ENCODE assay signal across 8 cellular contexts in genomic region chr6:119347466-119348307, GRCh38. TPM values are rescaled to one million over a fixed set of nuclear protein-coding genes. Genes with fewer than 3 reads are reported as not detected.
DNase-seq lines count a peak whose midpoint lies in the region; ATAC-seq, FAIRE-seq and TF ChIP-seq lines count a peak whose summit lies in the region.

No MANE protein-coding gene starts in this region.

- peak overlapping the region; percentile 76 to 93 (median 88) for H3K4me3 ChIP-seq in right lobe of liver

- H3K27ac ChIP-seq in caudate nucleus (ENCODE audit: low read depth, low read length), result peak overlapping the region; percentile 31
- peak overlapping the region; percentile 86 to 98 (median 95) for H3K27ac ChIP-seq in right lobe of liver

- peaks cover 0 to 38% (median 15%) of the 10 kb centered on the region in 4 donors for H3K4me1 ChIP-seq in right lobe of liver

- peak; percentile 9 for TF ChIP-seq POLR2A in right lobe of liver (IDR thresholded peaks at IDR 0.05)

- FAIRE-seq in GM19239 (lab: Jason Lieb, UNC) (peak; percentile 70), D721Med (lab: Jason Lieb, UNC) (no peak)

- H3K36me3 ChIP-seq in right lobe of liver, result no peaks in the 10 kb centered on the region

- DNase-seq in Calu3 (peak; percentile 36), GM19239 (ENCODE audit: insufficient read length, low spot score) (no peak), SKM-1 (lab: John Stamatoyannopoulos, UW; ENCODE audit: unreplicated experiment) (peak; percentile 36), caudate nucleus (lab: John Stamatoyannopoulos, UW) (peak in 4 of 61 donors; percentile 10 to 39 (median 22)), right lobe of liver (peak; percentile 70 to 79 (median 70)), D721Med (ENCODE audit: insufficient read length, low spot score) (no peak)
- DNase-seq in stimulated activated effector memory CD8-positive, alpha-beta T cell treated with anti-CD3 and anti-CD28 coated beads, Interleukin-12 subunit alpha, Interleukin-12 subunit beta, amount 100 ng/mL, for 72 hours (ENCODE audit: low spot score in 2 of 2), result peak in 1 of 2 donors; percentile 64

- intact Hi-C loops in Calu3 (cut with micrococcal nuclease; ENCODE audit: unreplicated experiment), result no loop called here
- intact Hi-C loops in right lobe of liver (cut with DNase I), result no loop called here

- peak overlapping the region; percentile 49 for H3K27ac Mint-ChIP-seq in Calu3 (ENCODE audit: unreplicated experiment)
- H3K27ac Mint-ChIP-seq in stimulated activated effector memory CD8-positive, alpha-beta T cell treated with anti-CD3 and anti-CD28 coated beads, Interleukin-12 subunit alpha, Interleukin-12 subunit beta, amount 100 ng/mL, for 72 hours, result peak overlapping the region; percentile 90

- TF ChIP-seq CTCF in Calu3 (IDR thresholded peaks at IDR 0.05; ENCODE audit: unreplicated experiment) (no peak), right lobe of liver (IDR thresholded peaks at IDR 0.05) (no peak), D721Med (IDR thresholded peaks at IDR 0.05; ENCODE audit: insufficient read depth, missing control alignments) (no peak)

- H3K4me3 Mint-ChIP-seq in Calu3 (ENCODE audit: low read depth, unreplicated experiment), result peak overlapping the region; percentile 77
- peak overlapping the region; percentile 93 for H3K4me3 Mint-ChIP-seq in stimulated activated effector memory CD8-positive, alpha-beta T cell treated with anti-CD3 and anti-CD28 coated beads, Interleukin-12 subunit alpha, Interleukin-12 subunit beta, amount 100 ng/mL, for 72 hours

- no peaks in the 10 kb centered on the region for H3K9me3 ChIP-seq in right lobe of liver

- TSS peak; percentile 33 for BruUV-seq in Calu3 (replicated peaks; lab: Mats Ljungman, UMichigan)

- H3K36me3 Mint-ChIP-seq in Calu3 (ENCODE audit: insufficient read depth, unreplicated experiment), result peaks cover 30% of the 10 kb centered on the region
- peaks cover 40% of the 10 kb centered on the region for H3K36me3 Mint-ChIP-seq in stimulated activated effector memory CD8-positive, alpha-beta T cell treated with anti-CD3 and anti-CD28 coated beads, Interleukin-12 subunit alpha, Interleukin-12 subunit beta, amount 100 ng/mL, for 72 hours

- no peaks in the 10 kb centered on the region for H3K27me3 ChIP-seq in right lobe of liver

- WGBS in right lobe of liver (ENCODE audit: insufficient coverage, low coverage, low lambda C conversion rate, missing lambda C conversion rate), result 2% methylated on average over 22 of the region's 24 CpGs

- ATAC-seq in HG03354 (IDR thresholded peaks at IDR 0.05; ENCODE audit: poor library complexity, severe bottlenecking, unreplicated experiment) (peak; percentile 30), right lobe of liver (peak; percentile 19 to 57 (median 24))
- ATAC-seq in stimulated activated effector memory CD8-positive, alpha-beta T cell treated with anti-CD3 and anti-CD28 coated beads, Interleukin-12 subunit alpha, Interleukin-12 subunit beta, amount 100 ng/mL, for 72 hours, result peak; percentile 33

- CTCF ChIA-PET in Calu3 (lab: Charles Lee), result interaction anchor here (1.9 kb wide), 1 partner anchor 199 kb away, joined by 9 read pairs; no protein-coding TSS in a partner anchor

- H3K4me1 Mint-ChIP-seq in Calu3 (ENCODE audit: low read depth, unreplicated experiment), result peaks cover 24% of the 10 kb centered on the region
- peaks cover 43% of the 10 kb centered on the region for H3K4me1 Mint-ChIP-seq in stimulated activated effector memory CD8-positive, alpha-beta T cell treated with anti-CD3 and anti-CD28 coated beads, Interleukin-12 subunit alpha, Interleukin-12 subunit beta, amount 100 ng/mL, for 72 hours

- H3K9me3 Mint-ChIP-seq in Calu3 (ENCODE audit: low read depth, unreplicated experiment), result no peaks in the 10 kb centered on the region
- no peaks in the 10 kb centered on the region for H3K9me3 Mint-ChIP-seq in stimulated activated effector memory CD8-positive, alpha-beta T cell treated with anti-CD3 and anti-CD28 coated beads, Interleukin-12 subunit alpha, Interleukin-12 subunit beta, amount 100 ng/mL, for 72 hours

- no peaks in the 10 kb centered on the region for H3K27me3 Mint-ChIP-seq in Calu3 (ENCODE audit: unreplicated experiment)

RNA-seq across cellular contexts. Expression of gene MAN1A1, which starts 1.9 kb away (rescaled TPM):
- 13.3 and 13.7 TPM in 2 replicates for total RNA-seq in Calu3 (2022)
- 100 to 1,000 TPM; 109 to 191 (median 139) TPM for total RNA-seq in right lobe of liver

Comparison
In these comparisons a context has a peak if more than half of its experiments do, and no peak if none do; other contexts are left out.
1. DNase-seq: peak in Calu3 (single experiment), SKM-1 (single experiment) and right lobe of liver (3 of 3); none in GM19239 (single experiment) and D721Med (single experiment).
2. Peak in every context shown above with its lines, with median percentiles within 50 percentile points of each other: ATAC-seq.